26 cellular contexts compared by ENCODE assay signal in genomic region chr6:11783524-11784064, GRCh38. TPM values are rescaled to one million over a fixed set of nuclear protein-coding genes. Genes with fewer than 3 reads are reported as not detected.
DNase-seq lines count a peak whose midpoint lies in the region; ATAC-seq, FAIRE-seq and TF ChIP-seq lines count a peak whose summit lies in the region.
"Had no signal": no experiment of that assay in that cellular context is flagged by ENCODE, and none has a peak within 500 bp of the region (broad histone marks: within the 10 kb centered on the region; RNA-seq: fewer than 3 reads in every experiment).

No MANE protein-coding gene starts in this region.

- no peaks in the 10 kb centered on the region for H3K9me3 ChIP-seq in HepG2 (ENCODE audit: low read length)
- H3K9me3 ChIP-seq in right lobe of liver = no peaks in the 10 kb centered on the region
- H3K9me3 ChIP-seq in PC-9 (ENCODE audit: insufficient read depth, low read depth) = no peaks in the 10 kb centered on the region
- no peaks in the 10 kb centered on the region for H3K9me3 ChIP-seq in HAP-1
- H3K9me3 ChIP-seq: A549 had no signal

- 24% methylated on average over 6 of the region's 6 CpGs for WGBS in HepG2 (ENCODE audit: low lambda C conversion rate)
- WGBS in right lobe of liver (ENCODE audit: insufficient coverage, low coverage, low lambda C conversion rate, missing lambda C conversion rate) = 82% methylated on average over 6 of the region's 6 CpGs

- H3K36me3 ChIP-seq in HepG2 (replicated peaks in 1 of 2; ENCODE audit: control insufficient read depth in 1 of 2, insufficient read depth in 2 of 2, low read length in 2 of 2) (no peaks in the 10 kb centered on the region), right lobe of liver (no peaks in the 10 kb centered on the region), PC-9 (ENCODE audit: low read depth) (no peaks in the 10 kb centered on the region), HAP-1 (replicated peaks) (no peaks in the 10 kb centered on the region)

- TF ChIP-seq RAD21 in HepG2 (CRISPR knock-in tag; IDR thresholded peaks at IDR 0.05) = no peak

- H3K9me2 ChIP-seq in PC-9 (ENCODE audit: insufficient read depth) = no peaks in the 10 kb centered on the region

- DNase-seq in HepG2 (ENCODE audit: low spot score) (no peak), right lobe of liver (no peak), HTR-8/SVneo (ENCODE audit: insufficient read length, low spot score) (no peak), PC-9 (no peak), left lobe of liver (ENCODE audit: low spot score) (peak; percentile 2), HAP-1 (ENCODE audit: low spot score in 2 of 2) (no peak), COR-L47 (lab: John Stamatoyannopoulos, UW) (no peak), foreskin keratinocyte (no peak)
- DNase-seq: ACHN; CD4-positive, CD25-positive, alpha-beta regulatory T cell; CD8-positive, alpha-beta T cell; DMS 273 treated with DMSO at 0.1 percent for 48 hours; DMS79; EL; GDM1; GM23248; H7; HFFc6 had no signal

- no peaks in the 10 kb centered on the region for H3F3A ChIP-seq in PC-9 (ENCODE audit: insufficient read depth, low read depth)

- in situ Hi-C loops in HepG2 (cut with HindIII; ENCODE audit: extremely low pct_ligation_motif_present, low pct_unique_long_range_greater_than_20kb) (no loop called here), HAP-1 (cut with MboI; ENCODE audit: low sequenced_read_pairs) (no loop called here)

- TF ChIP-seq EP300 in HepG2 (IDR thresholded peaks at IDR 0.05; ENCODE audit: low read depth in 2 of 2, low read length in 2 of 2) (no peak), HepG2 (CRISPR knock-in tag; IDR thresholded peaks at IDR 0.05; ENCODE audit: borderline replicate concordance) (no peak)

- no peak overlapping the region for H3K4me2 ChIP-seq in HepG2 (ENCODE audit: low read depth, low read length)
- H3K4me2 ChIP-seq in PC-9 = no peak overlapping the region
- H3K4me2 ChIP-seq: A549 had no signal

- POLR2A ChIA-PET in HepG2 (lab: Yijun Ruan, JAX) = no interaction called here
- POLR2A ChIA-PET in PC-9 (lab: Charles Lee; ENCODE audit: unreplicated experiment) = no interaction called here

- no peak overlapping the region for H3K27ac ChIP-seq in HepG2 (ENCODE audit: extremely low read length, insufficient read depth, low read length)
- H3K27ac ChIP-seq in right lobe of liver = no peak overlapping the region
- H3K27ac ChIP-seq in PC-9 = no peak overlapping the region
- H3K27ac ChIP-seq in foreskin keratinocyte = no peak overlapping the region
- H3K27ac ChIP-seq: 22Rv1, A549, C4-2B, GM23248 had no signal

- ATAC-seq in HepG2 (no peak), right lobe of liver (no peak), left lobe of liver (no peak), foreskin keratinocyte (no peak)
- ATAC-seq: A549; CD8-positive, alpha-beta T cell; GM12878; HCT116 had no signal

- H3K9ac ChIP-seq in HepG2 (ENCODE audit: insufficient read depth, low read depth, low read length) = no peak overlapping the region
- H3K9ac ChIP-seq: GM23248 had no signal

- H3K4me3 ChIP-seq in HepG2 (replicated peaks in 1 of 3; ENCODE audit: insufficient read depth in 1 of 3, low read depth in 2 of 3, low read length in 3 of 3) (no peak overlapping the region), right lobe of liver (no peak overlapping the region), PC-9 (no peak overlapping the region), HAP-1 (no peak overlapping the region)
- H3K4me3 ChIP-seq: A549, GM12878, GM23248 had no signal

- no peaks in the 10 kb centered on the region for H3K4me1 ChIP-seq in HepG2 (ENCODE audit: insufficient read depth, low read length)
- no peaks in the 10 kb centered on the region for H3K4me1 ChIP-seq in right lobe of liver
- H3K4me1 ChIP-seq in PC-9 (replicated peaks; ENCODE audit: insufficient read depth) = peaks cover 16% of the 10 kb centered on the region
- no peaks in the 10 kb centered on the region for H3K4me1 ChIP-seq in HAP-1
- H3K4me1 ChIP-seq in foreskin keratinocyte = no peaks in the 10 kb centered on the region

- TF ChIP-seq CTCF in HepG2 (CRISPR knock-in tag; IDR thresholded peaks at IDR 0.05) (no peak), right lobe of liver (IDR thresholded peaks at IDR 0.05) (no peak), PC-9 (conservative IDR thresholded peaks at IDR 0.05) (no peak), foreskin keratinocyte (conservative IDR thresholded peaks at IDR 0.05) (no peak)

- H4K20me1 ChIP-seq in HepG2 (ENCODE audit: insufficient read depth, low read length) (no peaks in the 10 kb centered on the region), PC-9 (ENCODE audit: insufficient read depth) (no peaks in the 10 kb centered on the region)

- intact Hi-C loops in HepG2 (cut with micrococcal nuclease; ENCODE audit: unreplicated experiment) = no loop called here
- intact Hi-C loops in right lobe of liver (cut with DNase I) = no loop called here
- intact Hi-C loops in PC-9 (cut with micrococcal nuclease; ENCODE audit: unreplicated experiment) = no loop called here

- H3K79me2 ChIP-seq in HepG2 (ENCODE audit: insufficient read depth, low read length) (no peaks in the 10 kb centered on the region), PC-9 (ENCODE audit: low read depth) (no peaks in the 10 kb centered on the region)

- TF ChIP-seq POLR2A in HepG2 (IDR thresholded peaks at IDR 0.05; ENCODE audit: insufficient read depth in 1 of 2, low read depth in 2 of 2, low read length in 2 of 2) (no peak), right lobe of liver (IDR thresholded peaks at IDR 0.05) (no peak)

- H2AFZ ChIP-seq in HepG2 (ENCODE audit: low read length) (no peak overlapping the region), PC-9 (peak overlapping the region; percentile 14; the same call in 1 of the 2 replicates)
- H2AFZ ChIP-seq: GM23248 had no signal

- CTCF ChIA-PET in HepG2 (lab: Yijun Ruan, JAX; ENCODE audit: low intra/inter-chr PET ratio, low total read pairs) = no interaction called here
- CTCF ChIA-PET in PC-9 (lab: Charles Lee) = no interaction called here

- FAIRE-seq in HepG2 (lab: Jason Lieb, UNC) (no peak), HTR-8/SVneo (lab: Jason Lieb, UNC) (peak; percentile 33)
- FAIRE-seq: A549, D721Med, GM12878, GM18507, H1 had no signal

- BruUV-seq in HepG2 (replicated peaks; lab: Mats Ljungman, UMichigan) (no TSS peak), PC-9 (replicated peaks; lab: Mats Ljungman, UMichigan) (no TSS peak)

- H3K27me3 ChIP-seq in HepG2 (ENCODE audit: control insufficient read depth in 1 of 2, insufficient read depth in 2 of 2, low read length in 2 of 2) (peaks cover 0 to 24% of the 10 kb centered on the region in 2 experiments; a peak in 4 of 5 replicates), right lobe of liver (no peaks in the 10 kb centered on the region), PC-9 (ENCODE audit: insufficient read depth, low read depth) (no peaks in the 10 kb centered on the region), HAP-1 (ENCODE audit: low read depth) (no peaks in the 10 kb centered on the region; the same call in 1 of the 2 replicates), foreskin keratinocyte (no peaks in the 10 kb centered on the region)

TF ChIP-seq in HepG2, 621 proteins besides CTCF, POLR2A, EP300 and RAD21:
- no peak for TF ChIP-seq MAFG (CRISPR knock-in tag; IDR thresholded peaks at IDR 0.05)
- TF ChIP-seq AGO2 (optimal IDR thresholded peaks at IDR 0.05; ENCODE audit: low read depth, low read length) = no peak
- TF ChIP-seq CREB1 (IDR thresholded peaks at IDR 0.05) = peak; percentile 77
- TF ChIP-seq CREB1 (CRISPR knock-in tag; IDR thresholded peaks at IDR 0.05) = no peak
- TF ChIP-seq ATF7 (IDR thresholded peaks at IDR 0.05) = peak; percentile 93
- no peak for TF ChIP-seq ATF7 (CRISPR knock-in tag; IDR thresholded peaks at IDR 0.05)
- no peak for TF ChIP-seq ZNF556 (CRISPR knock-in tag; IDR thresholded peaks at IDR 0.05; ENCODE audit: borderline replicate concordance)

RNA-seq across cellular contexts. Expression of gene ADTRP, which starts 5.0 kb away (rescaled TPM):
- total RNA-seq in HepG2 (2016; rRNA removed; fragmentation: Illumina TruSeq; extraction: Trizol) = not detected in 2 replicates
- total RNA-seq in HepG2 (2016; cell fraction: cytosol; rRNA removed; fragmentation: Illumina TruSeq; extraction: Trizol; ENCODE audit: low read depth) = not detected in 2 replicates
- total RNA-seq in HepG2 (2016; cell fraction: insoluble cytoplasmic fraction; rRNA removed; fragmentation: Illumina TruSeq; extraction: Trizol) = not detected in 2 replicates
- total RNA-seq in HepG2 (2016; cell fraction: membrane; rRNA removed; fragmentation: Illumina TruSeq; extraction: Trizol) = not detected in 2 replicates
- total RNA-seq in HepG2 (2016; cell fraction: nucleus; rRNA removed; fragmentation: Illumina TruSeq; extraction: Trizol) = not detected in 2 replicates
- not detected in 2 replicates for polyA plus RNA-seq in HepG2 (2011; rRNA removed)
- polyA plus RNA-seq in HepG2 (2011; cell fraction: cytosol; rRNA removed) = not detected in 2 replicates
- not detected in 2 replicates for polyA plus RNA-seq in HepG2 (2011; cell fraction: nucleus; rRNA removed)
- polyA plus RNA-seq in HepG2 (2012) = not detected in 2 replicates
- not detected in 2 replicates for polyA plus RNA-seq in HepG2 (2016; cell fraction: cytosol; fragmentation: Illumina TruSeq; extraction: Trizol; ENCODE audit: low read depth)
- polyA plus RNA-seq in HepG2 (2016; cell fraction: insoluble cytoplasmic fraction; fragmentation: Illumina TruSeq; extraction: Trizol; ENCODE audit: low read depth) = not detected in 2 replicates
- not detected in 2 replicates for polyA plus RNA-seq in HepG2 (2016; cell fraction: membrane; fragmentation: Illumina TruSeq; extraction: Trizol; ENCODE audit: low read depth)
- not detected in 2 replicates for polyA plus RNA-seq in HepG2 (2016; cell fraction: nucleus; fragmentation: Illumina TruSeq; extraction: Trizol; ENCODE audit: insufficient read depth, low read depth)
- polyA minus RNA-seq in HepG2 (2011; rRNA and poly(A)+ RNA removed; ENCODE audit: low replicate concordance) = 0.42 TPM in 1 of 2 replicates, not detected in the other
- not detected in 2 replicates for polyA minus RNA-seq in HepG2 (2011; cell fraction: cytosol; rRNA and poly(A)+ RNA removed)
- not detected in 2 replicates for polyA minus RNA-seq in HepG2 (2011; cell fraction: nucleus; rRNA and poly(A)+ RNA removed)
- total RNA-seq in right lobe of liver = 1 to 10 TPM in 2 of 6 experiments, under 1 TPM in 3, not detected in 1; 0.46 to 1.9 (median 0.92) TPM
- total RNA-seq in PC-9 (2021) = 4.1 and 7.9 TPM in 2 replicates
- total RNA-seq in left lobe of liver = 0.25 TPM
- 3.1 and 5.5 TPM in 2 replicates for total RNA-seq in foreskin keratinocyte
- polyA plus RNA-seq in foreskin keratinocyte = 3.0 and 4.3 TPM in 2 replicates
